Comparison of ENCODE assay signal across 8 cellular contexts in genomic region chr2:111425789-111426201, GRCh38.
A peak's percentile ranks its signal among the peaks of the same experiment; 100 is the strongest.
DNase-seq lines count a peak whose midpoint lies in the region; ATAC-seq and TF ChIP-seq lines count a peak whose summit lies in the region.
"Not testable (repeated sequence)": the region's sequence is repeated elsewhere in the genome, so short reads cannot be mapped to it uniquely, and the experiment has no call there.

No MANE protein-coding gene starts in this region.

- TF ChIP-seq CTCF in CD4-positive, alpha-beta T cell (IDR thresholded peaks at IDR 0.05); MCF 10A (IDR thresholded peaks at IDR 0.05; ENCODE audit: unreplicated experiment): not testable (repeated sequence)

- peak overlapping the region; percentile 44 for H3K27ac Mint-ChIP-seq in CD4-positive, alpha-beta T cell
- peak overlapping the region; percentile 45 for H3K27ac Mint-ChIP-seq in T-helper 1 cell treated with Interleukin-12 subunit alpha and Interleukin-12 subunit beta and Interleukin-4 antibody, amounts not matched to agents 30 μg/mL and 1 μg/mL, for 36 hours
- not testable (repeated sequence) for H3K27ac Mint-ChIP-seq in MCF 10A (ENCODE audit: low read depth, unreplicated experiment)

- POLR2A ChIA-PET in CD4-positive, alpha-beta T cell (lab: Charles Lee); MCF 10A (lab: Yijun Ruan, JAX): not testable (repeated sequence)

- not testable (repeated sequence) for H3K27me3 Mint-ChIP-seq in CD4-positive, alpha-beta T cell; T-helper 1 cell treated with Interleukin-12 subunit alpha and Interleukin-12 subunit beta and Interleukin-4 antibody, amounts not matched to agents 30 μg/mL and 1 μg/mL, for 36 hours (ENCODE audit: low read depth); MCF 10A (ENCODE audit: insufficient read depth, unreplicated experiment)

- H3K27me3 ChIP-seq in CD4-positive, alpha-beta T cell (ENCODE audit: control insufficient read depth, insufficient read depth, low read length) = not testable (repeated sequence)

- not testable (repeated sequence) for DNase-seq in CD4-positive, alpha-beta T cell; MCF 10A (ENCODE audit: unreplicated experiment)
- DNase-seq in activated CD8-positive, alpha-beta memory T cell treated with anti-CD3 and anti-CD28 coated beads for 24 hours = peak; percentile 70
- DNase-seq in activated naive CD4-positive, alpha-beta T cell treated with Interleukin-2 at 50 U/mL for 16 hours = peak; percentile 30
- peak; percentile 48 for DNase-seq in stimulated activated CD8-positive, alpha-beta memory T cell treated with anti-CD3 and anti-CD28 coated beads, Interleukin-4, amount 100 ng/mL, for 48 hours

- BruUV-seq in MCF 10A (replicated peaks; lab: Mats Ljungman, UMichigan) = TSS peak; percentile 10

- not testable (repeated sequence) for H3K36me3 Mint-ChIP-seq in CD4-positive, alpha-beta T cell (ENCODE audit: low read depth); MCF 10A (ENCODE audit: insufficient read depth, unreplicated experiment)
- H3K36me3 Mint-ChIP-seq in T-helper 1 cell treated with Interleukin-12 subunit alpha and Interleukin-12 subunit beta and Interleukin-4 antibody, amounts not matched to agents 30 μg/mL and 1 μg/mL, for 36 hours (ENCODE audit: low read depth) = peaks cover 22% of the 10 kb centered on the region

- not testable (repeated sequence) for H3K4me3 Mint-ChIP-seq in CD4-positive, alpha-beta T cell; T-helper 1 cell treated with Interleukin-12 subunit alpha and Interleukin-12 subunit beta and Interleukin-4 antibody, amounts not matched to agents 30 μg/mL and 1 μg/mL, for 36 hours; MCF 10A (ENCODE audit: unreplicated experiment)

- not testable (repeated sequence) for H3K9me3 ChIP-seq in CD4-positive, alpha-beta T cell (ENCODE audit: control insufficient read depth, low read length)

- H3K27ac ChIP-seq in CD4-positive, alpha-beta T cell (ENCODE audit: low read depth, low read length) = not testable (repeated sequence)

- intact Hi-C loops in CD4-positive, alpha-beta T cell (cut with DNase I, micrococcal nuclease); MCF 10A (cut with micrococcal nuclease): not testable (repeated sequence)

- CTCF ChIA-PET in CD4-positive, alpha-beta T cell (lab: Charles Lee); MCF 10A (lab: Yijun Ruan, JAX): not testable (repeated sequence)

- not testable (repeated sequence) for H3K4me1 Mint-ChIP-seq in CD4-positive, alpha-beta T cell (ENCODE audit: low read depth); MCF 10A (ENCODE audit: insufficient read depth, unreplicated experiment)
- peaks cover 25% of the 10 kb centered on the region for H3K4me1 Mint-ChIP-seq in T-helper 1 cell treated with Interleukin-12 subunit alpha and Interleukin-12 subunit beta and Interleukin-4 antibody, amounts not matched to agents 30 μg/mL and 1 μg/mL, for 36 hours (ENCODE audit: low read depth)

- not testable (repeated sequence) for H3K9me3 Mint-ChIP-seq in CD4-positive, alpha-beta T cell; T-helper 1 cell treated with Interleukin-12 subunit alpha and Interleukin-12 subunit beta and Interleukin-4 antibody, amounts not matched to agents 30 μg/mL and 1 μg/mL, for 36 hours; MCF 10A (ENCODE audit: unreplicated experiment)

- not testable (repeated sequence) for ATAC-seq in CD4-positive, alpha-beta T cell (ENCODE audit: poor library complexity)
- ATAC-seq in GM19463 (IDR thresholded peaks at IDR 0.05; ENCODE audit: unreplicated experiment) = peak; percentile 41
- peak; percentile 50 for ATAC-seq in HG02885 (IDR thresholded peaks at IDR 0.05; ENCODE audit: poor library complexity, unreplicated experiment)
